ENCODE assay signal across 10 cellular contexts in the genomic region with DNA sequence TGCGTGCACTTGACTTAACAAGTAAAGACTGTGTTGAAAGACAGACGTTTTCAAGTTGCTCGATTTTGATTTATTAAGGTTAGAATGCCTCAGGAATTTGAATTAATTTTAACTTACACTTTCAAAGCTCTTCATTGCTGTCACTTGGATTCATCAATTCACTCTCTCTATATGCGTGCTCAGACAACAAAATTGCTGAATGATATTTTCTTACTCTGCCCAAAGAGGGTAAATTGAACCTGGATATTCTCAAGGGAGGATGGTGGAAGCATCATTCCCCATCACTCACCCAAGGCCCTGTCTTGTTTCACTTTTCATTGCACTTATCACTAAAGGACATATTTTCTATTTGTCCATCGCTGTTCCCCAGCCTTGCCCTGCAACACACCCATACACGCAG.
"Had no signal": no experiment of that assay in that cellular context is flagged by ENCODE, and none has a peak within 500 bp of the region (broad histone marks: within the 10 kb centered on the region; RNA-seq: fewer than 3 reads in every experiment).

No MANE protein-coding gene starts in this region.

- H3K27ac ChIP-seq: GM23248 had no signal

- H3K9ac ChIP-seq: GM23248 had no signal

- H3K9me3 Mint-ChIP-seq: GM23338, H9, HFFc6 had no signal

- H3K27ac Mint-ChIP-seq: GM23338, H9, HFFc6 had no signal

- H3K4me1 Mint-ChIP-seq: GM23338 had no signal

- DNase-seq: GM23248, GOT3, H7, H9, HCEC 1CT, HFFc6 had no signal

- H3K4me1 ChIP-seq: HAP-1 had no signal

- H3K36me3 ChIP-seq: HAP-1 had no signal

- H3K4me3 ChIP-seq: GM23248, GM23338, HAP-1 had no signal

- H3K4me2 ChIP-seq: GM23338 had no signal

- H2AFZ ChIP-seq: GM23248 had no signal

- H3K9me3 ChIP-seq: HAP-1 had no signal

- H3K4me3 Mint-ChIP-seq: GM23338, H9, HFFc6 had no signal

- FAIRE-seq: H1, H54 had no signal
